26 cellular contexts compared by ENCODE assay signal in genomic region chr22:40932396-40932795, GRCh38.
"Had no signal": no experiment of that assay in that cellular context is flagged by ENCODE, and none has a peak within 500 bp of the region (broad histone marks: within the 10 kb centered on the region; RNA-seq: fewer than 3 reads in every experiment).

No MANE protein-coding gene starts in this region.

- H3K9ac ChIP-seq: SK-N-SH had no signal

- DNase-seq: activated B cell treated with CpG ODN at 0.5 μM for 24 hours; activated CD4-positive, alpha-beta T cell treated with anti-CD3 and anti-CD28 coated beads for 1 hour; activated CD4-positive, alpha-beta T cell treated with anti-CD3 and anti-CD28 coated beads, Interleukin-2, amount 10 ng/mL, durations not matched to agents 24 days and 14 days; activated CD4-positive, alpha-beta T cell treated with anti-CD3 and anti-CD28 coated beads, Interleukin-2, amount 50 U/mL, for 48 hours; activated CD8-positive, alpha-beta memory T cell treated with anti-CD3 and anti-CD28 coated beads, Interleukin-2, amount 10 ng/mL, durations not matched to agents 7 days and 5 days; activated effector memory CD4-positive, alpha-beta T cell treated with Interleukin-2 at 50 U/mL for 16 hours; activated naive CD4-positive, alpha-beta T cell treated with Interleukin-2 at 50 U/mL for 16 hours; activated naive CD8-positive, alpha-beta T cell treated with anti-CD3 and anti-CD28 coated beads, Interleukin-2, amount 50 U/mL, for 24 hours; activated T-cell treated with anti-CD3 and anti-CD28 coated beads, Interleukin-2, amount 50 U/mL, for 24 hours; brain microvascular endothelial cell; cerebellar nuclear complex; Kasumi-1; MV-4-11; NCI-H1092 treated with DMSO at 0.1 percent for 48 hours; NCI-H1417 treated with DMSO at 0.1 percent for 48 hours; NCI-H1694; NCI-H2029; NCI-H345; NCI-H510A; NCI-H526 treated with DMSO at 0.1 percent for 48 hours; NCI-H82; SJCRH30; SK-N-SH; SW 1271 had no signal

- H3K27ac Mint-ChIP-seq: activated B cell treated with CpG ODN at 0.5 μM for 24 hours; activated CD4-positive, alpha-beta T cell treated with anti-CD3 and anti-CD28 coated beads, Interleukin-2, amount 10 ng/mL, durations not matched to agents 24 days and 14 days; activated CD8-positive, alpha-beta memory T cell treated with anti-CD3 and anti-CD28 coated beads, Interleukin-2, amount 10 ng/mL, durations not matched to agents 7 days and 5 days; activated naive CD4-positive, alpha-beta T cell treated with anti-CD3 and anti-CD28 coated beads, Interleukin-2, amount 50 U/mL, for 72 hours; activated naive CD8-positive, alpha-beta T cell treated with anti-CD3 and anti-CD28 coated beads, Interleukin-2, amount 50 U/mL, for 24 hours; activated T-cell treated with anti-CD3 and anti-CD28 coated beads, Interleukin-2, amount 50 U/mL, for 24 hours; activated T-helper 1 cell treated with anti-CD3 and anti-CD28 coated beads, Interleukin-12 subunit alpha, Interleukin-12 subunit beta, Interleukin-2, Interleukin-4 antibody, amounts not matched to agents 30 ng/mL and 10 ng/mL and 1 ng/mL, durations not matched to agents 14 hours and 24 hours and 36 hours had no signal

- H3K4me3 ChIP-seq: SJCRH30 had no signal

- H3K27me3 ChIP-seq: brain microvascular endothelial cell, SJCRH30 had no signal

- H3K36me3 ChIP-seq: brain microvascular endothelial cell, SJCRH30 had no signal

- H3K27ac ChIP-seq: brain microvascular endothelial cell, SJCRH30 had no signal

- H3K27me3 Mint-ChIP-seq: activated B cell treated with CpG ODN at 0.5 μM for 24 hours; activated CD4-positive, alpha-beta T cell treated with anti-CD3 and anti-CD28 coated beads, Interleukin-2, amount 10 ng/mL, durations not matched to agents 24 days and 14 days; activated CD8-positive, alpha-beta memory T cell treated with anti-CD3 and anti-CD28 coated beads, Interleukin-2, amount 10 ng/mL, durations not matched to agents 7 days and 5 days; activated naive CD8-positive, alpha-beta T cell treated with anti-CD3 and anti-CD28 coated beads, Interleukin-2, amount 50 U/mL, for 24 hours; activated T-cell treated with anti-CD3 and anti-CD28 coated beads, Interleukin-2, amount 50 U/mL, for 24 hours had no signal

- H3K4me3 Mint-ChIP-seq: activated B cell treated with CpG ODN at 0.5 μM for 24 hours; activated CD4-positive, alpha-beta T cell treated with anti-CD3 and anti-CD28 coated beads, Interleukin-2, amount 10 ng/mL, durations not matched to agents 24 days and 14 days; activated CD8-positive, alpha-beta memory T cell treated with anti-CD3 and anti-CD28 coated beads, Interleukin-2, amount 10 ng/mL, durations not matched to agents 7 days and 5 days; activated naive CD8-positive, alpha-beta T cell treated with anti-CD3 and anti-CD28 coated beads, Interleukin-2, amount 50 U/mL, for 24 hours; activated T-cell treated with anti-CD3 and anti-CD28 coated beads, Interleukin-2, amount 50 U/mL, for 24 hours; activated T-helper 1 cell treated with anti-CD3 and anti-CD28 coated beads, Interleukin-12 subunit alpha, Interleukin-12 subunit beta, Interleukin-2, Interleukin-4 antibody, amounts not matched to agents 30 ng/mL and 10 ng/mL and 1 ng/mL, durations not matched to agents 14 hours and 24 hours and 36 hours had no signal

- H3K9me3 ChIP-seq: SJCRH30, SK-N-SH had no signal

- H3K4me1 ChIP-seq: SJCRH30 had no signal

- ATAC-seq: activated CD8-positive, alpha-beta memory T cell treated with anti-CD3 and anti-CD28 coated beads, Interleukin-2, amount 10 ng/mL, durations not matched to agents 7 days and 5 days; activated naive CD4-positive, alpha-beta T cell treated with anti-CD3 and anti-CD28 coated beads, Interleukin-2, amount 50 U/mL, for 72 hours; activated naive CD8-positive, alpha-beta T cell treated with anti-CD3 and anti-CD28 coated beads, Interleukin-2, amount 50 U/mL, for 24 hours had no signal

- H3K4me2 ChIP-seq: SK-N-SH had no signal

- H3K4me1 Mint-ChIP-seq: activated B cell treated with CpG ODN at 0.5 μM for 24 hours; activated CD4-positive, alpha-beta T cell treated with anti-CD3 and anti-CD28 coated beads, Interleukin-2, amount 10 ng/mL, durations not matched to agents 24 days and 14 days; activated CD8-positive, alpha-beta memory T cell treated with anti-CD3 and anti-CD28 coated beads, Interleukin-2, amount 10 ng/mL, durations not matched to agents 7 days and 5 days; activated naive CD8-positive, alpha-beta T cell treated with anti-CD3 and anti-CD28 coated beads, Interleukin-2, amount 50 U/mL, for 24 hours had no signal

- H3K36me3 Mint-ChIP-seq: activated CD8-positive, alpha-beta memory T cell treated with anti-CD3 and anti-CD28 coated beads, Interleukin-2, amount 10 ng/mL, durations not matched to agents 7 days and 5 days; activated naive CD4-positive, alpha-beta T cell treated with anti-CD3 and anti-CD28 coated beads, Interleukin-2, amount 50 U/mL, for 72 hours had no signal

- H3K9me3 Mint-ChIP-seq: activated B cell treated with CpG ODN at 0.5 μM for 24 hours; activated CD4-positive, alpha-beta T cell treated with anti-CD3 and anti-CD28 coated beads, Interleukin-2, amount 10 ng/mL, durations not matched to agents 24 days and 14 days; activated naive CD4-positive, alpha-beta T cell treated with anti-CD3 and anti-CD28 coated beads, Interleukin-2, amount 50 U/mL, for 72 hours; activated naive CD8-positive, alpha-beta T cell treated with anti-CD3 and anti-CD28 coated beads, Interleukin-2, amount 50 U/mL, for 24 hours; activated T-cell treated with anti-CD3 and anti-CD28 coated beads, Interleukin-2, amount 50 U/mL, for 24 hours; activated T-helper 1 cell treated with anti-CD3 and anti-CD28 coated beads, Interleukin-12 subunit alpha, Interleukin-12 subunit beta, Interleukin-2, Interleukin-4 antibody, amounts not matched to agents 30 ng/mL and 10 ng/mL and 1 ng/mL, durations not matched to agents 14 hours and 24 hours and 36 hours had no signal
